Comparison of ENCODE assay signal across 10 cellular contexts in the genomic region with DNA sequence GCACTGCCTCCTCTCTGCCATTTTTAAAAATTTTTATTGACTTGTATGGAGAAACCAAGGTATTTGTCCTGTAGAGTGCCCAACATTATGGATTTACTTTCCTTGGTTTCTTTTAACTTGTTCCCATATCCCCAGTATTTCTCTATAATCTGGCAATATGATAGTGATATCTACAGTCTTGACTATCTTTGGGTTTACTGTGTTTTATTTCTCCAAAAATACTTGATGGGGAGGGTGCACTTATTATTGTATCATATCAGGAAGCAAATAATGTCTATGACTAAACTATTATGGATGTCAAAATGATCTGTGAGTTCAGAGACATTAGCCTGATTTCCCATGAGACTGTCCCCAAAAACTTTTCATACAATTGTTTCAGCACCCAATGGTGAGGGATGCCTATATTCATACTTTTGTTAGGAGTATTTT. TPM values are rescaled to one million over a fixed set of nuclear protein-coding genes. Genes with fewer than 3 reads are reported as not detected.
"Had no signal": no experiment of that assay in that cellular context is flagged by ENCODE, and none has a peak within 500 bp of the region (broad histone marks: within the 10 kb centered on the region; RNA-seq: fewer than 3 reads in every experiment).

No MANE protein-coding gene starts in this region.

- H2AFZ ChIP-seq: GM23338 had no signal

- H3K4me3 Mint-ChIP-seq: GM23338, H9, IgD-negative memory B cell had no signal

- FAIRE-seq: H1, H54, HTR-8/SVneo had no signal

- H3K4me3 ChIP-seq: GM23338 had no signal

- H3K4me2 ChIP-seq: GM23338, KMS-11 had no signal

- DNase-seq: H9, HCEC 1CT, KBM-7 had no signal

- H3K27ac ChIP-seq: KMS-11 had no signal

- H3K27ac Mint-ChIP-seq: GM23338, H9, IgD-negative memory B cell had no signal

- H3K4me1 Mint-ChIP-seq: GM23338, H9, IgD-negative memory B cell had no signal

- ATAC-seq: GM23338 had no signal

- H3K9ac ChIP-seq: KMS-11 had no signal

RNA-seq across cellular contexts. Expression of a gene that starts 6.6 kb away (rescaled TPM):
- total RNA-seq: HT-29 had no signal
- polyA plus RNA-seq: IgD-negative memory B cell had no signal

RNA-seq across cellular contexts. Expression of a gene that starts 22.4 kb away (rescaled TPM):
- total RNA-seq: GM23338, HT-29 had no signal
- polyA plus RNA-seq: H1, IgD-negative memory B cell had no signal

RNA-seq across cellular contexts. Expression of a gene that starts 37.6 kb away (rescaled TPM):
- total RNA-seq: HT-29 had no signal
